ENCODE assay signal across 20 cellular contexts in genomic region chr6:113500221-113500620, GRCh38.
DNase-seq lines count a peak whose midpoint lies in the region; TF ChIP-seq lines count a peak whose summit lies in the region.
"Had no signal": no experiment of that assay in that cellular context is flagged by ENCODE, and none has a peak within 500 bp of the region (broad histone marks: within the 10 kb centered on the region; RNA-seq: fewer than 3 reads in every experiment).

No MANE protein-coding gene starts in this region.

- H3K4me1 ChIP-seq in mesenchymal stem cell (ENCODE audit: control insufficient read depth, insufficient read depth, low read depth, low read length): no peaks in the 10 kb centered on the region
- no peaks in the 10 kb centered on the region for H3K4me1 ChIP-seq in CD4-positive, alpha-beta memory T cell (ENCODE audit: insufficient read depth, low read length)
- H3K4me1 ChIP-seq: BLaER1 had no signal

- CTCF ChIA-PET in CD4-positive, alpha-beta memory T cell (lab: Charles Lee; ENCODE audit: partially characterized antibody): no interaction called here

- no peak overlapping the region for H3K4ac ChIP-seq in mesenchymal stem cell (ENCODE audit: low read depth in 1 of 2, low read length in 2 of 2)

- no peak overlapping the region for H4K8ac ChIP-seq in mesenchymal stem cell (ENCODE audit: low read length)

- H3K27ac Mint-ChIP-seq in CD4-positive, alpha-beta memory T cell: no peak overlapping the region
- H3K27ac Mint-ChIP-seq: CD4-positive, CD25-positive, alpha-beta regulatory T cell had no signal

- no peak overlapping the region for H3K4me3 ChIP-seq in cardiac fibroblast (replicated peaks in 1 of 2; ENCODE audit: low read depth in 2 of 2, low read length in 2 of 2)
- no peak overlapping the region for H3K4me3 ChIP-seq in fibroblast of mammary gland (ENCODE audit: control insufficient read depth, low read depth, low read length)
- H3K4me3 ChIP-seq in mesenchymal stem cell (ENCODE audit: insufficient read depth in 1 of 2, low read depth in 1 of 2, low read length in 2 of 2): no peak overlapping the region
- H3K4me3 ChIP-seq in CD4-positive, alpha-beta memory T cell (ENCODE audit: low read length in 2 of 2): no peak overlapping the region
- H3K4me3 ChIP-seq: BLaER1, SK-N-MC had no signal

- POLR2A ChIA-PET in CD4-positive, alpha-beta memory T cell (lab: Charles Lee; ENCODE audit: partially characterized antibody): no interaction called here

- no peaks in the 10 kb centered on the region for H3K27me3 Mint-ChIP-seq in CD4-positive, alpha-beta memory T cell
- H3K27me3 Mint-ChIP-seq: CD4-positive, CD25-positive, alpha-beta regulatory T cell had no signal

- no peaks in the 10 kb centered on the region for H3K79me1 ChIP-seq in mesenchymal stem cell (replicated peaks; ENCODE audit: low read length, poor library complexity, severe bottlenecking)

- H2BK15ac ChIP-seq in mesenchymal stem cell (ENCODE audit: low read depth, poor library complexity, severe bottlenecking): no peak overlapping the region

- no peak overlapping the region for H3K14ac ChIP-seq in mesenchymal stem cell (ENCODE audit: low read length in 2 of 2)

- peak overlapping the region in 1 of 2 experiments; percentile 24 for H3K18ac ChIP-seq in mesenchymal stem cell (ENCODE audit: low read depth in 1 of 2, low read length in 2 of 2)

- DNase-seq in M059J (ENCODE audit: low read depth): peak; percentile 58
- DNase-seq in cardiac fibroblast (ENCODE audit: low read depth in 2 of 2): peak; percentile 29 to 80
- peak; percentile 8 for DNase-seq in fibroblast of mammary gland (ENCODE audit: low read depth)
- DNase-seq in mesenchymal stem cell: no peak
- no peak for DNase-seq in LoVo (ENCODE audit: low spot score)
- DNase-seq in medulla oblongata (ENCODE audit: extremely low spot score): no peak
- no peak for DNase-seq in caudate nucleus (lab: John Stamatoyannopoulos, UW)
- no peak for DNase-seq in CD4-positive, alpha-beta memory T cell
- DNase-seq: CD4-positive, CD25-positive, alpha-beta regulatory T cell; H7; Karpas-422; MM.1S; NCI-H1417; NCI-H1694 treated with DMSO at 0.1 percent for 48 hours; NCI-H2081; NCI-H2227 treated with DMSO at 0.1 percent for 48 hours; NCI-H69; SIG-M5 had no signal

- WGBS in mesenchymal stem cell: 84% methylated on average over 1 of the region's 1 CpG

- no peaks in the 10 kb centered on the region for H3K9me3 Mint-ChIP-seq in CD4-positive, alpha-beta memory T cell

- no peak overlapping the region for H2BK12ac ChIP-seq in mesenchymal stem cell (ENCODE audit: low read length in 2 of 2)

- peak overlapping the region; percentile 7 for H3K9ac ChIP-seq in mesenchymal stem cell (ENCODE audit: low read length)
- H3K9ac ChIP-seq: BLaER1 had no signal

- H4K91ac ChIP-seq in mesenchymal stem cell (ENCODE audit: low read length): no peak overlapping the region

- H2BK120ac ChIP-seq in mesenchymal stem cell (ENCODE audit: low read depth, low read length): no peak overlapping the region

- no peaks in the 10 kb centered on the region for H3K9me3 ChIP-seq in mesenchymal stem cell (ENCODE audit: control insufficient read depth, low read length)
- H3K9me3 ChIP-seq in CD4-positive, alpha-beta memory T cell (ENCODE audit: control insufficient read depth in 1 of 2, low read length in 2 of 2): no peaks in the 10 kb centered on the region
- H3K9me3 ChIP-seq: BLaER1 had no signal

- H3K4me3 Mint-ChIP-seq in CD4-positive, alpha-beta memory T cell: no peak overlapping the region
- H3K4me3 Mint-ChIP-seq: CD4-positive, CD25-positive, alpha-beta regulatory T cell had no signal

- H3K4me2 ChIP-seq in mesenchymal stem cell (ENCODE audit: low read length, poor library complexity, severe bottlenecking): no peak overlapping the region
- H3K4me2 ChIP-seq: BLaER1 had no signal

- no peaks in the 10 kb centered on the region for H3K36me3 Mint-ChIP-seq in CD4-positive, alpha-beta memory T cell
- H3K36me3 Mint-ChIP-seq: CD4-positive, CD25-positive, alpha-beta regulatory T cell had no signal

- H2AK5ac ChIP-seq in mesenchymal stem cell (ENCODE audit: low read length, severe bottlenecking): no peak overlapping the region

- no peaks in the 10 kb centered on the region for H3K4me1 Mint-ChIP-seq in CD4-positive, alpha-beta memory T cell
- H3K4me1 Mint-ChIP-seq: CD4-positive, CD25-positive, alpha-beta regulatory T cell had no signal

- no peak overlapping the region for H3K23ac ChIP-seq in mesenchymal stem cell (ENCODE audit: low read length in 2 of 2)

- H3K27me3 ChIP-seq in mesenchymal stem cell (ENCODE audit: control insufficient read depth in 1 of 2, insufficient read depth in 1 of 2, low read length in 2 of 2): no peaks in the 10 kb centered on the region
- no peaks in the 10 kb centered on the region for H3K27me3 ChIP-seq in CD4-positive, alpha-beta memory T cell (ENCODE audit: insufficient read depth, low read length)
- H3K27me3 ChIP-seq: BLaER1 had no signal

- H3K27ac ChIP-seq in mesenchymal stem cell (ENCODE audit: low read length, poor library complexity, severe bottlenecking) (no peak overlapping the region), caudate nucleus (ENCODE audit: low read depth, low read length) (no peak overlapping the region)
- no peak overlapping the region for H3K27ac ChIP-seq in CD4-positive, alpha-beta memory T cell (ENCODE audit: low read depth, low read length)
- H3K27ac ChIP-seq: BLaER1, SK-N-MC had no signal

- TF ChIP-seq CTCF in cardiac fibroblast (IDR thresholded peaks at IDR 0.05; ENCODE audit: low read depth, low read length): no peak
- no peak for TF ChIP-seq CTCF in fibroblast of mammary gland (conservative IDR thresholded peaks at IDR 0.05; ENCODE audit: control insufficient read depth, insufficient read depth, low read depth, low read length)

- no peak overlapping the region for H2BK5ac ChIP-seq in mesenchymal stem cell (ENCODE audit: low read depth, low read length, poor library complexity, severe bottlenecking)

- no peak overlapping the region for H2AFZ ChIP-seq in mesenchymal stem cell (ENCODE audit: low read depth, low read length)

- intact Hi-C loops in CD4-positive, alpha-beta memory T cell (cut with micrococcal nuclease): no loop called here

- H3K36me3 ChIP-seq in mesenchymal stem cell (ENCODE audit: control insufficient read depth in 1 of 2, insufficient read depth in 2 of 2, low read depth in 1 of 2, low read length in 2 of 2): no peaks in the 10 kb centered on the region
- H3K36me3 ChIP-seq in CD4-positive, alpha-beta memory T cell (ENCODE audit: insufficient read depth, low read length): no peaks in the 10 kb centered on the region
- H3K36me3 ChIP-seq: BLaER1 had no signal

Comparison
In these comparisons a context has a peak if more than half of its experiments do, and no peak if none do; other contexts are left out.
1. DNase-seq: peak in M059J (single experiment), cardiac fibroblast (2 of 2) and fibroblast of mammary gland (single experiment); none in mesenchymal stem cell (single experiment), LoVo (single experiment), medulla oblongata (single experiment), caudate nucleus (0 of 61) and CD4-positive, alpha-beta memory T cell (0 of 5).